In the genomic region with DNA sequence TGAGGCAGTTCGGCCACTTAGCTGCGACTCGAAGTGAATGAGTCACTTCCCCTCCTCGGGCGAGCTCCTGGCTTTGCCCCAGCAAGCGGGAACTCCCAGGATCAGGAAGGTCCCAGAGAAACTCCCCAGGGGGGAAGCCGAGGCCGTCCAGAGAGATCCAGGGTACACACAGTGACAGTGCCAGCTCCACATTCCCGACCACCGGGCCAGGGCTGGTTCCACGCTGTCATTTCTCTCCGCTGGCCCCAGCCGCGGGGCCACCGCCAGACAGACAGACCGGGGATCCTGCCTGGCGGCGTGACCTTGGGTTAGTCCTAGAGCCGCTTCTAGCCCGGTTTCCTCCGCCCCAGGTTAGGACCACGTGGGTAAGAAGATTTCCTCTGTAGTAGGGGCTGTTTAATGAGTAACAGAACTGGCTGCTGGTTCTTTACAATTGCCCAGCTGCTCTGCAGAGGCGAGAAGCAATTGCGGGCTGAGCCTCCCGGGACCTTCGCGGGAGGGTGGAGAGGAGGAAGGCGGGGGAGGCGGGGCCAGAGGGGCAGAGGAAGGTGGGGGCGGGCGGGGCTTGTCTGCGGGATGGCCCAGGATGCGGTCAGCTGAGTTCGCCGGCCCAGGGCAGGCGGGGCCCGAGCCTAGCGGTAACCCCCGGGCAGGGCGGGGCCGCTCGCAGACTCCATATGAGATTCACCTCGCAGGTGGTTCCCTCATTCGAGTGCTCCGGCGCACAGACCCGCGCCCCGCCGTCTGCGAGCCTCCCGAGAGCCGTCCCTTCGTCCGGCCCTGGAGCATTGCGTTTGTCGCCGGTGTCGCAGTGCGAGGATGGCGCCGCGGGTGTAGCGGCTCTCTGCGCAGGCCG, we compare ENCODE assay signal across 1 cellular context.
TF ChIP-seq lines count a peak whose summit lies in the region.

A gene (plus strand): TSS at position 707 of the 856 bp plus-strand sequence. CDS start 5,519 bp downstream, outside the sequence.

TF ChIP-seq in HEK293, 187 proteins besides CTCF, POLR2A, EP300 and RAD21 (continued from another document and continues in another):
- peak; percentile 34 for TF ChIP-seq SP2 (tag by site-specific recombination; IDR thresholded peaks at IDR 0.05)
- TF ChIP-seq ZNF341 (tag by site-specific recombination; IDR thresholded peaks at IDR 0.05; ENCODE audit: low read depth), result peak; percentile 79
- no peak for TF ChIP-seq ZBTB7A (tag by site-specific recombination; IDR thresholded peaks at IDR 0.05; ENCODE audit: low read depth)
- TF ChIP-seq ZBTB17 (tag by site-specific recombination; IDR thresholded peaks at IDR 0.05), result no peak; the same call in 1 of the 2 replicates
- TF ChIP-seq, protein P1, sequence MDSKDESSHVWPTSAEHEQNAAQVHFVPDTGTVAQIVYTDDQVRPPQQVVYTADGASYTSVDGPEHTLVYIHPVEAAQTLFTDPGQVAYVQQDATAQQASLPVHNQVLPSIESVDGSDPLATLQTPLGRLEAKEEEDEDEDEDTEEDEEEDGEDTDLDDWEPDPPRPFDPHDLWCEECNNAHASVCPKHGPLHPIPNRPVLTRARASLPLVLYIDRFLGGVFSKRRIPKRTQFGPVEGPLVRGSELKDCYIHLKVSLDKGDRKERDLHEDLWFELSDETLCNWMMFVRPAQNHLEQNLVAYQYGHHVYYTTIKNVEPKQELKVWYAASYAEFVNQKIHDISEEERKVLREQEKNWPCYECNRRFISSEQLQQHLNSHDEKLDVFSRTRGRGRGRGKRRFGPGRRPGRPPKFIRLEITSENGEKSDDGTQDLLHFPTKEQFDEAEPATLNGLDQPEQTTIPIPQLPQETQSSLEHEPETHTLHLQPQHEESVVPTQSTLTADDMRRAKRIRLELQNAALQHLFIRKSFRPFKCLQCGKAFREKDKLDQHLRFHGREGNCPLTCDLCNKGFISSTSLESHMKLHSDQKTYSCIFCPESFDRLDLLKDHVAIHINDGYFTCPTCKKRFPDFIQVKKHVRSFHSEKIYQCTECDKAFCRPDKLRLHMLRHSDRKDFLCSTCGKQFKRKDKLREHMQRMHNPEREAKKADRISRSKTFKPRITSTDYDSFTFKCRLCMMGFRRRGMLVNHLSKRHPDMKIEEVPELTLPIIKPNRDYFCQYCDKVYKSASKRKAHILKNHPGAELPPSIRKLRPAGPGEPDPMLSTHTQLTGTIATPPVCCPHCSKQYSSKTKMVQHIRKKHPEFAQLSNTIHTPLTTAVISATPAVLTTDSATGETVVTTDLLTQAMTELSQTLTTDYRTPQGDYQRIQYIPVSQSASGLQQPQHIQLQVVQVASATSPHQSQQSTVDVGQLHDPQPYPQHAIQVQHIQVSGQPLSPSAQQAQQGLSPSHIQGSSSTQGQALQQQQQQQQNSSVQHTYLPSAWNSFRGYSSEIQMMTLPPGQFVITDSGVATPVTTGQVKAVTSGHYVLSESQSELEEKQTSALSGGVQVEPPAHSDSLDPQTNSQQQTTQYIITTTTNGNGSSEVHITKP (tag by site-specific recombination; IDR thresholded peaks at IDR 0.05), result peak; percentile 88
- TF ChIP-seq ZNF610 (tag by site-specific recombination; IDR thresholded peaks at IDR 0.05; ENCODE audit: borderline replicate concordance), result no peak
- TF ChIP-seq ZNF701 (tag by site-specific recombination; IDR thresholded peaks at IDR 0.05), result no peak
- no peak for TF ChIP-seq RBAK (tag by site-specific recombination; IDR thresholded peaks at IDR 0.05)
- TF ChIP-seq, protein P2, sequence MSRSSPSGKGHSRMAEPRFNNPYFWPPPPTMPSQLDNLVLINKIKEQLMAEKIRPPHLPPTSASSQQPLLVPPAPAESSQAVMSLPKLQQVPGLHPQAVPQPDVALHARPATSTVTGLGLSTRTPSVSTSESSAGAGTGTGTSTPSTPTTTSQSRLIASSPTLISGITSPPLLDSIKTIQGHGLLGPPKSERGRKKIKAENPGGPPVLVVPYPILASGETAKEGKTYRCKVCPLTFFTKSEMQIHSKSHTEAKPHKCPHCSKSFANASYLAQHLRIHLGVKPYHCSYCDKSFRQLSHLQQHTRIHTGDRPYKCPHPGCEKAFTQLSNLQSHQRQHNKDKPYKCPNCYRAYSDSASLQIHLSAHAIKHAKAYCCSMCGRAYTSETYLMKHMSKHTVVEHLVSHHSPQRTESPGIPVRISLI (tag by site-specific recombination; IDR thresholded peaks at IDR 0.05), result no peak
- no peak for TF ChIP-seq ZBTB48 (tag by site-specific recombination; IDR thresholded peaks at IDR 0.05)
- no peak for TF ChIP-seq ZNF302 (tag by site-specific recombination; IDR thresholded peaks at IDR 0.05; ENCODE audit: low read depth)
- TF ChIP-seq SP3 (tag by site-specific recombination; IDR thresholded peaks at IDR 0.05), result peak; percentile 56
- TF ChIP-seq, protein P3, sequence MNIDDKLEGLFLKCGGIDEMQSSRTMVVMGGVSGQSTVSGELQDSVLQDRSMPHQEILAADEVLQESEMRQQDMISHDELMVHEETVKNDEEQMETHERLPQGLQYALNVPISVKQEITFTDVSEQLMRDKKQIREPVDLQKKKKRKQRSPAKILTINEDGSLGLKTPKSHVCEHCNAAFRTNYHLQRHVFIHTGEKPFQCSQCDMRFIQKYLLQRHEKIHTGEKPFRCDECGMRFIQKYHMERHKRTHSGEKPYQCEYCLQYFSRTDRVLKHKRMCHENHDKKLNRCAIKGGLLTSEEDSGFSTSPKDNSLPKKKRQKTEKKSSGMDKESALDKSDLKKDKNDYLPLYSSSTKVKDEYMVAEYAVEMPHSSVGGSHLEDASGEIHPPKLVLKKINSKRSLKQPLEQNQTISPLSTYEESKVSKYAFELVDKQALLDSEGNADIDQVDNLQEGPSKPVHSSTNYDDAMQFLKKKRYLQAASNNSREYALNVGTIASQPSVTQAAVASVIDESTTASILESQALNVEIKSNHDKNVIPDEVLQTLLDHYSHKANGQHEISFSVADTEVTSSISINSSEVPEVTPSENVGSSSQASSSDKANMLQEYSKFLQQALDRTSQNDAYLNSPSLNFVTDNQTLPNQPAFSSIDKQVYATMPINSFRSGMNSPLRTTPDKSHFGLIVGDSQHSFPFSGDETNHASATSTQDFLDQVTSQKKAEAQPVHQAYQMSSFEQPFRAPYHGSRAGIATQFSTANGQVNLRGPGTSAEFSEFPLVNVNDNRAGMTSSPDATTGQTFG (tag by site-specific recombination; IDR thresholded peaks at IDR 0.05; ENCODE audit: borderline replicate concordance), result no peak
- TF ChIP-seq, protein P4, sequence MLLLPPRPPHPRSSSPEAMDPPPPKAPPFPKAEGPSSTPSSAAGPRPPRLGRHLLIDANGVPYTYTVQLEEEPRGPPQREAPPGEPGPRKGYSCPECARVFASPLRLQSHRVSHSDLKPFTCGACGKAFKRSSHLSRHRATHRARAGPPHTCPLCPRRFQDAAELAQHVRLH (tag by site-specific recombination; IDR thresholded peaks at IDR 0.05), result no peak
- no peak for TF ChIP-seq SALL2 (tag by site-specific recombination; IDR thresholded peaks at IDR 0.05; ENCODE audit: borderline replicate concordance)
- no peak for TF ChIP-seq ZNF266 (tag by site-specific recombination; IDR thresholded peaks at IDR 0.05; ENCODE audit: low read depth)
- 0 out of 2 replicates have a peak, but pooled peaks have one; percentile 9 for TF ChIP-seq ZNF366 (tag by site-specific recombination; conservative IDR thresholded peaks at IDR 0.05)
- TF ChIP-seq EGR2 (tag by site-specific recombination; IDR thresholded peaks at IDR 0.05; ENCODE audit: low read depth), result 0 out of 2 replicates have a peak, but pooled peaks have one; percentile 20
- peak; percentile 85 for TF ChIP-seq IKZF3 (tag by site-specific recombination; IDR thresholded peaks at IDR 0.05)
- no peak for TF ChIP-seq ZNF785 (tag by site-specific recombination; IDR thresholded peaks at IDR 0.05)
- TF ChIP-seq, protein P5, sequence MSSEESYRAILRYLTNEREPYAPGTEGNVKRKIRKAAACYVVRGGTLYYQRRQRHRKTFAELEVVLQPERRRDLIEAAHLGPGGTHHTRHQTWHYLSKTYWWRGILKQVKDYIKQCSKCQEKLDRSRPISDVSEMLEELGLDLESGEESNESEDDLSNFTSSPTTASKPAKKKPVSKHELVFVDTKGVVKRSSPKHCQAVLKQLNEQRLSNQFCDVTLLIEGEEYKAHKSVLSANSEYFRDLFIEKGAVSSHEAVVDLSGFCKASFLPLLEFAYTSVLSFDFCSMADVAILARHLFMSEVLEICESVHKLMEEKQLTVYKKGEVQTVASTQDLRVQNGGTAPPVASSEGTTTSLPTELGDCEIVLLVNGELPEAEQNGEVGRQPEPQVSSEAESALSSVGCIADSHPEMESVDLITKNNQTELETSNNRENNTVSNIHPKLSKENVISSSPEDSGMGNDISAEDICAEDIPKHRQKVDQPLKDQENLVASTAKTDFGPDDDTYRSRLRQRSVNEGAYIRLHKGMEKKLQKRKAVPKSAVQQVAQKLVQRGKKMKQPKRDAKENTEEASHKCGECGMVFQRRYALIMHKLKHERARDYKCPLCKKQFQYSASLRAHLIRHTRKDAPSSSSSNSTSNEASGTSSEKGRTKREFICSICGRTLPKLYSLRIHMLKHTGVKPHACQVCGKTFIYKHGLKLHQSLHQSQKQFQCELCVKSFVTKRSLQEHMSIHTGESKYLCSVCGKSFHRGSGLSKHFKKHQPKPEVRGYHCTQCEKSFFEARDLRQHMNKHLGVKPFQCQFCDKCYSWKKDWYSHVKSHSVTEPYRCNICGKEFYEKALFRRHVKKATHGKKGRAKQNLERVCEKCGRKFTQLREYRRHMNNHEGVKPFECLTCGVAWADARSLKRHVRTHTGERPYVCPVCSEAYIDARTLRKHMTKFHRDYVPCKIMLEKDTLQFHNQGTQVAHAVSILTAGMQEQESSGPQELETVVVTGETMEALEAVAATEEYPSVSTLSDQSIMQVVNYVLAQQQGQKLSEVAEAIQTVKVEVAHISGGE (tag by site-specific recombination; conservative IDR thresholded peaks at IDR 0.05; ENCODE audit: low read depth), result no peak
- TF ChIP-seq, protein P6, sequence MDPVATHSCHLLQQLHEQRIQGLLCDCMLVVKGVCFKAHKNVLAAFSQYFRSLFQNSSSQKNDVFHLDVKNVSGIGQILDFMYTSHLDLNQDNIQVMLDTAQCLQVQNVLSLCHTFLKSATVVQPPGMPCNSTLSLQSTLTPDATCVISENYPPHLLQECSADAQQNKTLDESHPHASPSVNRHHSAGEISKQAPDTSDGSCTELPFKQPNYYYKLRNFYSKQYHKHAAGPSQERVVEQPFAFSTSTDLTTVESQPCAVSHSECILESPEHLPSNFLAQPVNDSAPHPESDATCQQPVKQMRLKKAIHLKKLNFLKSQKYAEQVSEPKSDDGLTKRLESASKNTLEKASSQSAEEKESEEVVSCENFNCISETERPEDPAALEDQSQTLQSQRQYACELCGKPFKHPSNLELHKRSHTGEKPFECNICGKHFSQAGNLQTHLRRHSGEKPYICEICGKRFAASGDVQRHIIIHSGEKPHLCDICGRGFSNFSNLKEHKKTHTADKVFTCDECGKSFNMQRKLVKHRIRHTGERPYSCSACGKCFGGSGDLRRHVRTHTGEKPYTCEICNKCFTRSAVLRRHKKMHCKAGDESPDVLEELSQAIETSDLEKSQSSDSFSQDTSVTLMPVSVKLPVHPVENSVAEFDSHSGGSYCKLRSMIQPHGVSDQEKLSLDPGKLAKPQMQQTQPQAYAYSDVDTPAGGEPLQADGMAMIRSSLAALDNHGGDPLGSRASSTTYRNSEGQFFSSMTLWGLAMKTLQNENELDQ (tag by site-specific recombination; IDR thresholded peaks at IDR 0.05; ENCODE audit: low read depth), result no peak
- TF ChIP-seq BCL11B (tag by site-specific recombination; IDR thresholded peaks at IDR 0.05; ENCODE audit: low read depth), result no peak
- no peak for TF ChIP-seq ZNF768 (tag by site-specific recombination; IDR thresholded peaks at IDR 0.05)
- no peak for TF ChIP-seq ZNF391 (tag by site-specific recombination; IDR thresholded peaks at IDR 0.05; ENCODE audit: borderline replicate concordance, low read depth)
- no peak for TF ChIP-seq KLF10 (tag by site-specific recombination; IDR thresholded peaks at IDR 0.05)
- no peak for TF ChIP-seq ZSCAN16 (tag by site-specific recombination; IDR thresholded peaks at IDR 0.05)
- TF ChIP-seq ZNF664 (tag by site-specific recombination; IDR thresholded peaks at IDR 0.05), result no peak
- no peak for TF ChIP-seq GFI1B (tag by site-specific recombination; IDR thresholded peaks at IDR 0.05)
- peak; percentile 83 for TF ChIP-seq ZEB2 (tag by site-specific recombination; IDR thresholded peaks at IDR 0.05)
- TF ChIP-seq SETDB1 (IDR thresholded peaks at IDR 0.05; ENCODE audit: insufficient read length, low read length), result no peak
- 0 out of 2 replicates have a peak, but pooled peaks have one; percentile 21 for TF ChIP-seq ZNF76 (tag by site-specific recombination; IDR thresholded peaks at IDR 0.05; ENCODE audit: borderline replicate concordance, low read depth)
- no peak for TF ChIP-seq ZNF174 (tag by site-specific recombination; IDR thresholded peaks at IDR 0.05)
- no peak for TF ChIP-seq ZNF560 (tag by site-specific recombination; IDR thresholded peaks at IDR 0.05; ENCODE audit: borderline replicate concordance)
- no peak for TF ChIP-seq FEZF1 (tag by site-specific recombination; IDR thresholded peaks at IDR 0.05)
- TF ChIP-seq SP7 (tag by site-specific recombination; IDR thresholded peaks at IDR 0.05), result peak; percentile 32; the same call in 1 of the 2 replicates
- TF ChIP-seq, protein P7, sequence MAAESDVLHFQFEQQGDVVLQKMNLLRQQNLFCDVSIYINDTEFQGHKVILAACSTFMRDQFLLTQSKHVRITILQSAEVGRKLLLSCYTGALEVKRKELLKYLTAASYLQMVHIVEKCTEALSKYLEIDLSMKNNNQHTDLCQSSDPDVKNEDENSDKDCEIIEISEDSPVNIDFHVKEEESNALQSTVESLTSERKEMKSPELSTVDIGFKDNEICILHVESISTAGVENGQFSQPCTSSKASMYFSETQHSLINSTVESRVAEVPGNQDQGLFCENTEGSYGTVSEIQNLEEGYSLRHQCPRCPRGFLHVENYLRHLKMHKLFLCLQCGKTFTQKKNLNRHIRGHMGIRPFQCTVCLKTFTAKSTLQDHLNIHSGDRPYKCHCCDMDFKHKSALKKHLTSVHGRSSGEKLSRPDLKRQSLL (tag by site-specific recombination; IDR thresholded peaks at IDR 0.05), result 0 out of 2 replicates have a peak, but pooled peaks have one; percentile 27
- TF ChIP-seq KLF7 (tag by site-specific recombination; IDR thresholded peaks at IDR 0.05; ENCODE audit: borderline replicate concordance), result peak; percentile 78; the same call in 1 of the 2 replicates
- TF ChIP-seq ZNF530 (tag by site-specific recombination; IDR thresholded peaks at IDR 0.05; ENCODE audit: low read depth), result no peak
- no peak for TF ChIP-seq ZNF114 (tag by site-specific recombination; IDR thresholded peaks at IDR 0.05)
- TF ChIP-seq, protein P8, sequence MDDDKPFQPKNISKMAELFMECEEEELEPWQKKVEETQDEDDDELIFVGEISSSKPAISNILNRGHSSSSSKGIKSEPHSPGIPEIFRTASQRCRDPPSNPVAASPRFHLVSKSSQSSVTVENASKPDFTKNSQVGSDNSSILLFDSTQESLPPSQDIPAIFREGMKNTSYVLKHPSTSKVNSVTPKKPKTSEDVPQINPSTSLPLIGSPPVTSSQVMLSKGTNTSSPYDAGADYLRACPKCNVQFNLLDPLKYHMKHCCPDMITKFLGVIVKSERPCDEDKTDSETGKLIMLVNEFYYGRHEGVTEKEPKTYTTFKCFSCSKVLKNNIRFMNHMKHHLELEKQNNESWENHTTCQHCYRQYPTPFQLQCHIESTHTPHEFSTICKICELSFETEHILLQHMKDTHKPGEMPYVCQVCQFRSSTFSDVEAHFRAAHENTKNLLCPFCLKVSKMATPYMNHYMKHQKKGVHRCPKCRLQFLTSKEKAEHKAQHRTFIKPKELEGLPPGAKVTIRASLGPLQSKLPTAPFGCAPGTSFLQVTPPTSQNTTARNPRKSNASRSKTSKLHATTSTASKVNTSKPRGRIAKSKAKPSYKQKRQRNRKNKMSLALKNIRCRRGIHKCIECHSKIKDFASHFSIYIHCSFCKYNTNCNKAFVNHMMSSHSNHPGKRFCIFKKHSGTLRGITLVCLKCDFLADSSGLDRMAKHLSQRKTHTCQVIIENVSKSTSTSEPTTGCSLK (tag by site-specific recombination; IDR thresholded peaks at IDR 0.05), result no peak
- TF ChIP-seq ZNF544 (tag by site-specific recombination; IDR thresholded peaks at IDR 0.05), result no peak
- TF ChIP-seq ZBTB1 (tag by site-specific recombination; IDR thresholded peaks at IDR 0.05), result no peak
